In genomic region chr1:155859881-155860841, GRCh38 we compare ENCODE assay signal across 8 cellular contexts. TPM values are rescaled to one million over a fixed set of nuclear protein-coding genes. Genes with fewer than 3 reads are reported as not detected.
DNase-seq lines count a peak whose midpoint lies in the region; ATAC-seq and TF ChIP-seq lines count a peak whose summit lies in the region.

No MANE protein-coding gene starts in this region.

- no peak overlapping the region for H2AFZ ChIP-seq in neuron (ENCODE audit: low read depth, low read length)

- no peak for TF ChIP-seq EP300 in gastroesophageal sphincter (IDR thresholded peaks at IDR 0.05)

- ATAC-seq in gastroesophageal sphincter (peak; percentile 47), HG03520 (IDR thresholded peaks at IDR 0.05; ENCODE audit: unreplicated experiment) (no peak)

- H3K27ac ChIP-seq in HUES6 (ENCODE audit: low read depth, low read length) (no peak overlapping the region), Peyer's patch (peak overlapping the region; percentile 61 to 83 (median 78)), gastroesophageal sphincter (peak overlapping the region; percentile 14 to 92 (median 86)), thymus (ENCODE audit: low read depth) (peak overlapping the region; percentile 53)

- H3K9me3 ChIP-seq in HUES6 (ENCODE audit: control insufficient read depth, insufficient read depth, low read depth, low read length) (no peaks in the 10 kb centered on the region), Peyer's patch (no peaks in the 10 kb centered on the region), gastroesophageal sphincter (no peaks in the 10 kb centered on the region), neuron (ENCODE audit: low read length) (no peaks in the 10 kb centered on the region), thymus (ENCODE audit: control insufficient read depth) (no peaks in the 10 kb centered on the region)

- WGBS in gastroesophageal sphincter (ENCODE audit: low coverage in 1 of 2), 2 donors = 0 to 33% methylated on average over 1 to 5 of the region's 35 CpGs
- 7% methylated on average over 35 of the region's 35 CpGs for WGBS in thymus

- TF ChIP-seq CTCF in Peyer's patch (IDR thresholded peaks at IDR 0.05) (no peak), gastroesophageal sphincter (IDR thresholded peaks at IDR 0.05) (no peak)

- H3K9ac ChIP-seq in HUES6 (ENCODE audit: low read length) = no peak overlapping the region

- H3K4me1 ChIP-seq in HUES6 (ENCODE audit: control insufficient read depth, insufficient read depth, low read length) (peaks cover 6% of the 10 kb centered on the region; the same call in 1 of the 2 replicates), Peyer's patch (peaks cover 0 to 37% (median 7%) of the 10 kb centered on the region in 4 donors), gastroesophageal sphincter (peaks cover 0 to 59% (median 12%) of the 10 kb centered on the region in 3 donors), neuron (ENCODE audit: insufficient read depth, low read length) (peaks cover 25% of the 10 kb centered on the region), thymus (ENCODE audit: control insufficient read depth, insufficient read depth, low read length) (peaks cover 13% of the 10 kb centered on the region)

- H3K36me3 ChIP-seq in HUES6 (ENCODE audit: control insufficient read depth, insufficient read depth, low read length) (peaks cover 3% of the 10 kb centered on the region; the same call in 1 of the 2 replicates), Peyer's patch (peaks cover 0 to under 1% (median 0%) of the 10 kb centered on the region in 3 donors), gastroesophageal sphincter (no peaks in the 10 kb centered on the region), neuron (ENCODE audit: insufficient read depth, low read length) (peaks cover 20% of the 10 kb centered on the region), thymus (ENCODE audit: control insufficient read depth, insufficient read depth) (peaks cover 2% of the 10 kb centered on the region)

- TF ChIP-seq POLR2A in Peyer's patch (IDR thresholded peaks at IDR 0.05) (no peak), gastroesophageal sphincter (IDR thresholded peaks at IDR 0.05) (no peak)

- H3K27me3 ChIP-seq in HUES6 (ENCODE audit: control insufficient read depth, insufficient read depth, low read length) (no peaks in the 10 kb centered on the region; the same call in 1 of the 2 replicates), Peyer's patch (no peaks in the 10 kb centered on the region), gastroesophageal sphincter (no peaks in the 10 kb centered on the region), neuron (ENCODE audit: insufficient read depth, low read length) (no peaks in the 10 kb centered on the region), thymus (ENCODE audit: control insufficient read depth, insufficient read depth) (peaks cover 5% of the 10 kb centered on the region)

- peak; percentile 53 for DNase-seq in GDM1 (lab: John Stamatoyannopoulos, UW)
- peak; percentile 29 to 67 (median 59) for DNase-seq in Peyer's patch
- peak; percentile 50 for DNase-seq in activated gamma-delta T cell treated with Interleukin-2 at 50 U/mL for 16 hours

- H3K4me3 ChIP-seq in HUES6 (ENCODE audit: low read depth, low read length) = peak overlapping the region; percentile 47
- peak overlapping the region; percentile 1 to 52 (median 46) for H3K4me3 ChIP-seq in Peyer's patch
- H3K4me3 ChIP-seq in gastroesophageal sphincter = peak overlapping the region; percentile 10 to 55
- peak overlapping the region; percentile 75 for H3K4me3 ChIP-seq in neuron (ENCODE audit: low read length)
- H3K4me3 ChIP-seq in thymus (ENCODE audit: low read length) = peak overlapping the region; percentile 23

RNA-seq across cellular contexts. Expression of gene SYT11, which starts 0.8 kb away (rescaled TPM):
- total RNA-seq in Peyer's patch = 1 to 10 TPM; 2.6 to 9.9 (median 4.7) TPM
- 10 to 100 TPM; 10.4 to 25.7 (median 19.7) TPM for total RNA-seq in gastroesophageal sphincter
- polyA plus RNA-seq in thymus = 3.3 TPM

RNA-seq across cellular contexts. Expression of gene GON4L, which starts 3.1 kb away (rescaled TPM):
- 100 to 1,000 TPM in 1 of 4 donors, 10 to 100 TPM in 3; 54.1 to 153 (median 71.8) TPM for total RNA-seq in Peyer's patch
- 10 to 100 TPM; 16.6 to 55.1 (median 35.9) TPM for total RNA-seq in gastroesophageal sphincter
- polyA plus RNA-seq in thymus = 33.0 TPM

RNA-seq across cellular contexts. Expression of gene RIT1, which starts 51.0 kb away (rescaled TPM):
- 10 to 100 TPM; 13.6 to 31.1 (median 17.4) TPM for total RNA-seq in Peyer's patch
- total RNA-seq in gastroesophageal sphincter = 10 to 100 TPM; 25.0 to 37.1 (median 30.0) TPM
- polyA plus RNA-seq in thymus = 17.2 TPM

Comparison
In these comparisons a context has a peak if more than half of its experiments do, and no peak if none do; other contexts are left out.
1. H3K4me3 ChIP-seq: peak in every context shown above with its lines; median percentile 75 in neuron; 47 in HUES6; 46 in Peyer's patch; 32 in gastroesophageal sphincter; 23 in thymus.